Comparison of ENCODE assay signal across 9 cellular contexts in genomic region chr16:84484579-84485254, GRCh38. TPM values are rescaled to one million over a fixed set of nuclear protein-coding genes. Genes with fewer than 3 reads are reported as not detected.
A peak's percentile ranks its signal among the peaks of the same experiment; 100 is the strongest.
DNase-seq lines count a peak whose midpoint lies in the region; ATAC-seq and TF ChIP-seq lines count a peak whose summit lies in the region.
"Had no signal": no experiment of that assay in that cellular context is flagged by ENCODE, and none has a peak within 500 bp of the region (broad histone marks: within the 10 kb centered on the region; RNA-seq: fewer than 3 reads in every experiment).

No MANE protein-coding gene starts in this region.

- H3K4me3 Mint-ChIP-seq in activated CD4-positive, alpha-beta T cell treated with anti-CD3 and anti-CD28 coated beads, Interleukin-2, amount 10 ng/mL, durations not matched to agents 24 days and 14 days: no peak overlapping the region
- H3K4me3 Mint-ChIP-seq: central memory CD8-positive, alpha-beta T cell had no signal

- peak; percentile 68 for DNase-seq in activated CD4-positive, alpha-beta T cell treated with anti-CD3 and anti-CD28 coated beads, Interleukin-2, amount 10 ng/mL, durations not matched to agents 24 days and 14 days
- DNase-seq in activated CD4-positive, alpha-beta T cell treated with anti-CD3 and anti-CD28 coated beads for 1 hour: no peak
- DNase-seq in NCI-H2227 treated with DMSO at 0.1 percent for 48 hours (lab: John Stamatoyannopoulos, UW) (peak; percentile 24), cerebellum (ENCODE audit: low spot score) (peak; percentile 71), left lung (no peak), ureter (ENCODE audit: low spot score) (peak; percentile 63)

- peak; percentile 88 for ATAC-seq in left lung
- no peak for ATAC-seq in HG03097 (IDR thresholded peaks at IDR 0.05; ENCODE audit: low FRiP score, unreplicated experiment)
- no peak for ATAC-seq in GM19324 (IDR thresholded peaks at IDR 0.05; ENCODE audit: low FRiP score, unreplicated experiment)

- H3K9me3 ChIP-seq in left lung: no peaks in the 10 kb centered on the region

- H3K4me1 Mint-ChIP-seq in activated CD4-positive, alpha-beta T cell treated with anti-CD3 and anti-CD28 coated beads, Interleukin-2, amount 10 ng/mL, durations not matched to agents 24 days and 14 days: peaks cover 2% of the 10 kb centered on the region
- H3K4me1 Mint-ChIP-seq: central memory CD8-positive, alpha-beta T cell had no signal

- H3K36me3 ChIP-seq in left lung: peaks cover 0 to 72% of the 10 kb centered on the region in 2 donors

- H3K27ac Mint-ChIP-seq in activated CD4-positive, alpha-beta T cell treated with anti-CD3 and anti-CD28 coated beads, Interleukin-2, amount 10 ng/mL, durations not matched to agents 24 days and 14 days: no peak overlapping the region

- no peaks in the 10 kb centered on the region for H3K4me1 ChIP-seq in left lung

- H3K36me3 Mint-ChIP-seq in activated CD4-positive, alpha-beta T cell treated with anti-CD3 and anti-CD28 coated beads, Interleukin-2, amount 10 ng/mL, durations not matched to agents 24 days and 14 days (ENCODE audit: low read depth): peaks cover 30% of the 10 kb centered on the region

- intact Hi-C loops in activated CD4-positive, alpha-beta T cell treated with anti-CD3 and anti-CD28 coated beads, Interleukin-2, amount 10 ng/mL, durations not matched to agents 24 days and 14 days (cut with micrococcal nuclease): loop anchor here (2.0 kb wide), 1 partner anchor 208 kb away; no protein-coding TSS in a partner anchor
- intact Hi-C loops in left lung (cut with DNase I): loop anchor here in 1 of 2 donors (10.0 kb wide), 1 partner anchor 210 kb away; no protein-coding TSS in a partner anchor

- no peak overlapping the region for H3K27ac ChIP-seq in left lung

- no peaks in the 10 kb centered on the region for H3K27me3 ChIP-seq in left lung

- peak; percentile 59 to 62 for TF ChIP-seq CTCF in left lung (IDR thresholded peaks at IDR 0.05)

- no peaks in the 10 kb centered on the region for H3K27me3 Mint-ChIP-seq in activated CD4-positive, alpha-beta T cell treated with anti-CD3 and anti-CD28 coated beads, Interleukin-2, amount 10 ng/mL, durations not matched to agents 24 days and 14 days
- H3K27me3 Mint-ChIP-seq: central memory CD8-positive, alpha-beta T cell had no signal

- H3K9me3 Mint-ChIP-seq in activated CD4-positive, alpha-beta T cell treated with anti-CD3 and anti-CD28 coated beads, Interleukin-2, amount 10 ng/mL, durations not matched to agents 24 days and 14 days: no peaks in the 10 kb centered on the region
- H3K9me3 Mint-ChIP-seq: central memory CD8-positive, alpha-beta T cell had no signal

- no peak overlapping the region for H3K4me3 ChIP-seq in left lung

RNA-seq across cellular contexts. Expression of gene MEAK7, which starts 19.7 kb away (rescaled TPM):
- total RNA-seq in activated CD4-positive, alpha-beta T cell treated with anti-CD3 and anti-CD28 coated beads, Interleukin-2, amount 10 ng/mL, durations not matched to agents 24 days and 14 days: 11.7 and 12.5 TPM in 2 replicates
- 29.7 TPM for total RNA-seq in cerebellum
- 10 to 100 TPM; 13.1 to 18.8 TPM for total RNA-seq in left lung
- 53.9 TPM for total RNA-seq in ureter

Comparison
In these comparisons a context has a peak if more than half of its experiments do, and no peak if none do; other contexts are left out.
1. DNase-seq: peak in activated CD4-positive, alpha-beta T cell treated with anti-CD3 and anti-CD28 coated beads, Interleukin-2, amount 10 ng/mL, durations not matched to agents 24 days and 14 days (single experiment), NCI-H2227 treated with DMSO at 0.1 percent for 48 hours (single experiment), cerebellum (single experiment) and ureter (single experiment); none in activated CD4-positive, alpha-beta T cell treated with anti-CD3 and anti-CD28 coated beads for 1 hour (single experiment) and left lung (0 of 2).